Comparison of ENCODE assay signal across 7 cellular contexts in genomic region chr14:100662850-100663527, GRCh38.
DNase-seq lines count a peak whose midpoint lies in the region; ATAC-seq, FAIRE-seq and TF ChIP-seq lines count a peak whose summit lies in the region.

No MANE protein-coding gene starts in this region.

- H3K4me1 ChIP-seq in K562 (replicated peaks in 1 of 2; ENCODE audit: control insufficient read depth in 2 of 2, insufficient read depth in 2 of 2, low read length in 2 of 2), result peaks cover 7 to 27% of the 10 kb centered on the region in 2 experiments; a peak in 4 of 5 replicates

- peaks cover 6 to 10% (median 6%) of the 10 kb centered on the region in 3 donors for H3K27me3 Mint-ChIP-seq in immature natural killer cell (ENCODE audit: low read depth in 3 of 3)

- no peaks in the 10 kb centered on the region for H3K9me1 ChIP-seq in K562 (ENCODE audit: control insufficient read depth, insufficient read depth, low read length)

- no peak overlapping the region for H3K9ac ChIP-seq in K562 (ENCODE audit: insufficient read depth in 1 of 2, low read depth in 2 of 2, low read length in 2 of 2)

- H3K4me1 Mint-ChIP-seq in immature natural killer cell, result peaks cover 5 to 7% of the 10 kb centered on the region in 2 donors

- no peaks in the 10 kb centered on the region for H3K36me3 Mint-ChIP-seq in immature natural killer cell

- FAIRE-seq in K562 (lab: Jason Lieb, UNC), result peak; percentile 95

- intact Hi-C loops in K562 (cut with micrococcal nuclease), result loop anchor here (1.0 to 5.0 kb wide), 2 partner anchors 34 to 188 kb away; no protein-coding TSS in a partner anchor

- 23% methylated on average over 15 of the region's 15 CpGs for WGBS in K562 (ENCODE audit: insufficient coverage, low coverage, missing lambda C conversion rate)

- peak; percentile 75 to 89 (median 78) for TF ChIP-seq CTCF in K562 (IDR thresholded peaks at IDR 0.05 in 2 of 3, conservative IDR thresholded peaks at IDR 0.05 in 1 of 3; ENCODE audit: insufficient read depth in 2 of 3, low read depth in 1 of 3, low read length in 3 of 3)

- H3K79me2 ChIP-seq in K562 (ENCODE audit: control insufficient read depth, insufficient read depth, low read length), result no peaks in the 10 kb centered on the region

- no peaks in the 10 kb centered on the region for H3K36me3 ChIP-seq in K562 (ENCODE audit: control insufficient read depth, insufficient read depth, low read length)

- peak; percentile 84 for ATAC-seq in K562
- ATAC-seq in GM18861 (IDR thresholded peaks at IDR 0.05; ENCODE audit: unreplicated experiment), result no peak

- POLR2A ChIA-PET in K562 (lab: Yijun Ruan, JAX), result interaction anchor here (0.8 kb wide), 1 partner anchor 13 kb away, joined by 3 read pairs; no protein-coding TSS in a partner anchor

- no peak overlapping the region; the same call in 1 of the 2 replicates for H3K4me2 ChIP-seq in K562 (ENCODE audit: insufficient read depth, low read length)

- no peaks in the 10 kb centered on the region for H3K27me3 ChIP-seq in K562 (ENCODE audit: control insufficient read depth in 2 of 2, insufficient read depth in 2 of 2, low read length in 2 of 2)

- no peak overlapping the region for H3K27ac Mint-ChIP-seq in immature natural killer cell

- H3K27ac ChIP-seq in K562 (ENCODE audit: extremely low read depth, low read depth, low read length), result peak overlapping the region; percentile 45; the same call in 2 of the 3 replicates

- H3K4me3 ChIP-seq in K562, result no peak overlapping the region

- in situ Hi-C loops in K562 (cut with MboI), result loop anchor here (5.0 to 10.0 kb wide), 2 partner anchors 182 to 234 kb away; no protein-coding TSS in a partner anchor

- TF ChIP-seq RAD21 in K562 (CRISPR knock-in tag; conservative IDR thresholded peaks at IDR 0.05 in 1 of 2, IDR thresholded peaks at IDR 0.05 in 1 of 2), result peak; percentile 65 to 71

- H3K9me3 ChIP-seq in K562 (replicated peaks; ENCODE audit: control insufficient read depth, insufficient read depth, low read depth, low read length), result 0 out of 2 replicates have a peak, but pooled peaks cover 1% of the 10 kb centered on the region

- H3K9me3 Mint-ChIP-seq in immature natural killer cell, result peaks cover 0 to 1% (median 0%) of the 10 kb centered on the region in 6 donors

- no peak for TF ChIP-seq POLR2A in K562 (conservative IDR thresholded peaks at IDR 0.05)

- peak; percentile 73 for DNase-seq in ELR (ENCODE audit: low read depth)
- DNase-seq in LHCN-M2 (ENCODE audit: low read depth), result peak; percentile 48
- peak; percentile 41 for DNase-seq in T1000 (lab: John Stamatoyannopoulos, UW)
- peak; percentile 72 to 85 (median 74) for DNase-seq in K562 (ENCODE audit: extremely low read depth in 1 of 4, low spot score in 3 of 4)
- DNase-seq in immature natural killer cell, result peak; percentile 49 to 60 (median 57)
- DNase-seq in stimulated activated CD4-positive, alpha-beta T cell treated with anti-CD3 and anti-CD28 coated beads, Interleukin-1b, Interleukin-23, amount 100 ng/mL, for 24 hours (ENCODE audit: low read depth in 4 of 4, low spot score in 1 of 4), result peak; percentile 31 to 58 (median 42)

- no TSS peak for BruUV-seq in K562 (replicated peaks; lab: Mats Ljungman, UMichigan)

- H2AFZ ChIP-seq in K562 (ENCODE audit: low read depth, low read length), result peak overlapping the region; percentile 83

- TF ChIP-seq EP300 in K562 (IDR thresholded peaks at IDR 0.05; ENCODE audit: low read length), result no peak

- CTCF ChIA-PET in K562 (lab: Yijun Ruan, JAX; ENCODE audit: low intra/inter-chr PET ratio), result no interaction called here

- no peaks in the 10 kb centered on the region for H4K20me1 ChIP-seq in K562 (replicated peaks; ENCODE audit: control insufficient read depth, insufficient read depth, low read length)

- peak overlapping the region in 1 of 5 donors; percentile 45 for H3K4me3 Mint-ChIP-seq in immature natural killer cell

TF ChIP-seq in K562, 482 proteins besides CTCF, POLR2A, EP300 and RAD21 (continues in another document):
- TF ChIP-seq ZNF395 (CRISPR knock-in tag; IDR thresholded peaks at IDR 0.05) (no peak), DIDO1 (tag; IDR thresholded peaks at IDR 0.05; ENCODE audit: low read depth) (0 out of 2 replicates have a peak, but pooled peaks have one; percentile 38), JUND (IDR thresholded peaks at IDR 0.05; ENCODE audit: borderline replicate concordance, low read depth, low read length) (no peak), JUND (tag; IDR thresholded peaks at IDR 0.05; ENCODE audit: borderline replicate concordance, low read depth, low read length) (0 out of 3 replicates have a peak, but pooled peaks have one; percentile 9), ZBTB7A (IDR thresholded peaks at IDR 0.05; ENCODE audit: borderline replicate concordance, control insufficient read depth, low read depth, low read length) (no peak), ATF1 (CRISPR knock-in tag; IDR thresholded peaks at IDR 0.05) (no peak), ATF1 (tag; IDR thresholded peaks at IDR 0.05) (0 out of 2 replicates have a peak, but pooled peaks have one; percentile 30)
- TF ChIP-seq, protein P1, sequence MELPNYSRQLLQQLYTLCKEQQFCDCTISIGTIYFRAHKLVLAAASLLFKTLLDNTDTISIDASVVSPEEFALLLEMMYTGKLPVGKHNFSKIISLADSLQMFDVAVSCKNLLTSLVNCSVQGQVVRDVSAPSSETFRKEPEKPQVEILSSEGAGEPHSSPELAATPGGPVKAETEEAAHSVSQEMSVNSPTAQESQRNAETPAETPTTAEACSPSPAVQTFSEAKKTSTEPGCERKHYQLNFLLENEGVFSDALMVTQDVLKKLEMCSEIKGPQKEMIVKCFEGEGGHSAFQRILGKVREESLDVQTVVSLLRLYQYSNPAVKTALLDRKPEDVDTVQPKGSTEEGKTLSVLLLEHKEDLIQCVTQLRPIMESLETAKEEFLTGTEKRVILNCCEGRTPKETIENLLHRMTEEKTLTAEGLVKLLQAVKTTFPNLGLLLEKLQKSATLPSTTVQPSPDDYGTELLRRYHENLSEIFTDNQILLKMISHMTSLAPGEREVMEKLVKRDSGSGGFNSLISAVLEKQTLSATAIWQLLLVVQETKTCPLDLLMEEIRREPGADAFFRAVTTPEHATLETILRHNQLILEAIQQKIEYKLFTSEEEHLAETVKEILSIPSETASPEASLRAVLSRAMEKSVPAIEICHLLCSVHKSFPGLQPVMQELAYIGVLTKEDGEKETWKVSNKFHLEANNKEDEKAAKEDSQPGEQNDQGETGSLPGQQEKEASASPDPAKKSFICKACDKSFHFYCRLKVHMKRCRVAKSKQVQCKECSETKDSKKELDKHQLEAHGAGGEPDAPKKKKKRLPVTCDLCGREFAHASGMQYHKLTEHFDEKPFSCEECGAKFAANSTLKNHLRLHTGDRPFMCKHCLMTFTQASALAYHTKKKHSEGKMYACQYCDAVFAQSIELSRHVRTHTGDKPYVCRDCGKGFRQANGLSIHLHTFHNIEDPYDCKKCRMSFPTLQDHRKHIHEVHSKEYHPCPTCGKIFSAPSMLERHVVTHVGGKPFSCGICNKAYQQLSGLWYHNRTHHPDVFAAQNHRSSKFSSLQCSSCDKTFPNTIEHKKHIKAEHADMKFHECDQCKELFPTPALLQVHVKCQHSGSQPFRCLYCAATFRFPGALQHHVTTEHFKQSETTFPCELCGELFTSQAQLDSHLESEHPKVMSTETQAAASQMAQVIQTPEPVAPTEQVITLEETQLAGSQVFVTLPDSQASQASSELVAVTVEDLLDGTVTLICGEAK (IDR thresholded peaks at IDR 0.05), result peak; percentile 92
- TF ChIP-seq, protein P1 (CRISPR knock-in tag; IDR thresholded peaks at IDR 0.05), result no peak
